ENCODE assay signal across 15 cellular contexts in the genomic region with DNA sequence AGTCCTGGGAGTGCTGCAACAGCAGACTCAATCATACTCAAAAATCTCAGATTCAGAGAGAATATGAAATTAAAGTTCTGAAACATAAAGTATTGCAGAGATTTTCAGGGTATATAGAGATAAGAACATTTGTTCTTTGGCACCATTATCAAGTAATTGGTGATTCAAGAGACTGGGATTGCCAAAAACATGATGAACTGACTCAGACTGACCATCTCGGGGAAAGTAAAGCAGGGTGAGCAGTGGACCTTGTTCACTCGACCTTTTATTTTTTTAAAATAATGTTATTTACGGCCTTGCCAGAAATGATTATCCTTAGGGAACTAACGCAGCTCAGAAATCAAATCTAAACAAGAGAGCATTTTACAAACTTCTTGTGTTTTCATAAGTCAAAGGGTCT.
DNase-seq lines count a peak whose midpoint lies in the region; ATAC-seq and TF ChIP-seq lines count a peak whose summit lies in the region.
"Had no signal": no experiment of that assay in that cellular context is flagged by ENCODE, and none has a peak within 500 bp of the region (broad histone marks: within the 10 kb centered on the region; RNA-seq: fewer than 3 reads in every experiment).

No MANE protein-coding gene starts in this region.

- H3K9ac ChIP-seq in adipocyte (ENCODE audit: low read length): peak overlapping the region; percentile 80
- H3K9ac ChIP-seq: BLaER1 had no signal

- H3K9me3 ChIP-seq in MG63 (no peaks in the 10 kb centered on the region), adipocyte (ENCODE audit: control insufficient read depth, low read length) (no peaks in the 10 kb centered on the region)
- H3K9me3 ChIP-seq: BLaER1 had no signal

- peak; percentile 14 for DNase-seq in MG63
- no peak for DNase-seq in adipocyte (ENCODE audit: low read depth)
- peak; percentile 6 for DNase-seq in fibroblast of the conjunctiva (ENCODE audit: low read depth)
- DNase-seq in omental fat pad (ENCODE audit: low spot score): no peak
- no peak for DNase-seq in foreskin melanocyte
- no peak for DNase-seq in OCI-M1 (lab: John Stamatoyannopoulos, UW)
- DNase-seq: ACHN; AML-193; Calu3; CD4-positive, alpha-beta memory T cell; DMS79 treated with DMSO at 0.1 percent for 48 hours; GF-D8 had no signal

- no peak for TF ChIP-seq CTCF in omental fat pad (IDR thresholded peaks at IDR 0.05)

- ATAC-seq in omental fat pad (ENCODE audit: low FRiP score) (peak; percentile 83), GM18858 (IDR thresholded peaks at IDR 0.05; ENCODE audit: unreplicated experiment) (no peak)

- no peaks in the 10 kb centered on the region for H3K27me3 ChIP-seq in MG63
- H3K27me3 ChIP-seq in adipocyte (replicated peaks; ENCODE audit: control insufficient read depth, insufficient read depth, low read length): no peaks in the 10 kb centered on the region
- H3K27me3 ChIP-seq: BLaER1 had no signal

- H3K36me3 ChIP-seq in MG63: no peaks in the 10 kb centered on the region
- no peaks in the 10 kb centered on the region for H3K36me3 ChIP-seq in adipocyte (ENCODE audit: control insufficient read depth, insufficient read depth, low read length, severe bottlenecking)
- H3K36me3 ChIP-seq: BLaER1, HAP-1 had no signal

- peaks cover 35% of the 10 kb centered on the region for H3K4me1 ChIP-seq in adipocyte (ENCODE audit: control insufficient read depth, insufficient read depth, low read length)
- H3K4me1 ChIP-seq: BLaER1, HAP-1 had no signal

- H3K4me3 ChIP-seq in MG63 (no peak overlapping the region), adipocyte (ENCODE audit: low read length) (peak overlapping the region; percentile 73)
- H3K4me3 ChIP-seq: BLaER1, HAP-1 had no signal

Comparison
In these comparisons a context has a peak if more than half of its experiments do, and no peak if none do; other contexts are left out.
1. DNase-seq: peak in MG63 (single experiment) and fibroblast of the conjunctiva (single experiment); none in adipocyte (single experiment), omental fat pad (single experiment), foreskin melanocyte (single experiment) and OCI-M1 (single experiment).